21 cellular contexts compared by ENCODE assay signal in the genomic region with DNA sequence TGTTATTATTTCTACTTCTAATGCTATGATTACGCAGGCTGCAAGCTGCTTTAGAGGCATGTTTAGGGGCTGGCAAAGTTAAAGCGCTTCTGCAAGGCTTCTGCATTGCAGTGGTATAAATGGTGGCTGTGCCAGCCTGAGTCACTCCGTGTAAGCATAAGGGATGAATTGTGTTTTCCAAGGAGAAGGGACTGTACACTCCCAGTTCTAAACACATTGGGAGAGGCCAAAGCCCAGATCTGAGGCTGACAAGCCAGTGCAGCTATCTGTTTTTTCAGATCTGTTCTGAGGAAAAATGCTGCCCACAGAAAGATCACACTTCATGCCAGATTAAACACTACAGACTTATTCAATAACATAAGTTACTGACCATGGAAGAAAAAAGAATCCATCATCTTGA.
A peak's percentile ranks its signal among the peaks of the same experiment; 100 is the strongest.
DNase-seq lines count a peak whose midpoint lies in the region; FAIRE-seq and TF ChIP-seq lines count a peak whose summit lies in the region.
"Had no signal": no experiment of that assay in that cellular context is flagged by ENCODE, and none has a peak within 500 bp of the region (broad histone marks: within the 10 kb centered on the region; RNA-seq: fewer than 3 reads in every experiment).

No MANE protein-coding gene starts in this region.

- no peak overlapping the region for H3K27ac ChIP-seq in astrocyte (ENCODE audit: low read depth, low read length)
- peak overlapping the region; percentile 17 to 60 (median 51) for H3K27ac ChIP-seq in sigmoid colon
- H3K27ac ChIP-seq in hepatocyte, result no peak overlapping the region

- intact Hi-C loops in sigmoid colon (cut with DNase I), result loop anchor here (10.0 kb wide), 1 partner anchor 107 kb away; no protein-coding TSS in a partner anchor

- H3K27me3 ChIP-seq in astrocyte (ENCODE audit: insufficient read depth, low read length) (no peaks in the 10 kb centered on the region), sigmoid colon (no peaks in the 10 kb centered on the region), hepatocyte (no peaks in the 10 kb centered on the region), BE2C (no peaks in the 10 kb centered on the region)

- no peaks in the 10 kb centered on the region for H3K9me3 Mint-ChIP-seq in astrocyte (ENCODE audit: unreplicated experiment)
- H3K9me3 Mint-ChIP-seq: dendritic cell treated with granulocyte-macrophage colony-stimulating factor and Interleukin-4, amounts not matched to agents 40 ng/mL and 50 ng/mL, for 4 days; H9 had no signal

- no peak for FAIRE-seq in astrocyte (lab: Jason Lieb, UNC)
- FAIRE-seq: GM12892 had no signal

- no peak overlapping the region for H3K4me2 ChIP-seq in astrocyte (ENCODE audit: low read length)
- no peak overlapping the region for H3K4me2 ChIP-seq in hepatocyte

- peaks cover 41% of the 10 kb centered on the region for H3K4me1 Mint-ChIP-seq in astrocyte (ENCODE audit: low read depth, unreplicated experiment)

- peaks cover 45% of the 10 kb centered on the region for H3K36me3 Mint-ChIP-seq in astrocyte (ENCODE audit: low read depth, unreplicated experiment)

- no peaks in the 10 kb centered on the region for H3K27me3 Mint-ChIP-seq in astrocyte (ENCODE audit: low read depth, unreplicated experiment)
- H3K27me3 Mint-ChIP-seq: dendritic cell treated with granulocyte-macrophage colony-stimulating factor and Interleukin-4, amounts not matched to agents 40 ng/mL and 50 ng/mL, for 4 days had no signal

- H3K4me3 ChIP-seq in astrocyte (ENCODE audit: insufficient read depth, low read depth, low read length) (no peak overlapping the region), sigmoid colon (no peak overlapping the region), hepatocyte (no peak overlapping the region), BE2C (ENCODE audit: low read depth, low read length) (no peak overlapping the region)

- H3K4me1 ChIP-seq in astrocyte (ENCODE audit: insufficient read depth, low read length) (peaks cover 24% of the 10 kb centered on the region), sigmoid colon (peaks cover 0 to 70% (median 53%) of the 10 kb centered on the region in 4 donors), hepatocyte (ENCODE audit: insufficient read depth) (no peaks in the 10 kb centered on the region), BE2C (peaks cover 6% of the 10 kb centered on the region)
- H3K4me1 ChIP-seq: Caco-2 had no signal

- no peaks in the 10 kb centered on the region for H3K9me3 ChIP-seq in astrocyte (ENCODE audit: insufficient read depth, low read depth, low read length)
- no peaks in the 10 kb centered on the region for H3K9me3 ChIP-seq in sigmoid colon
- no peaks in the 10 kb centered on the region for H3K9me3 ChIP-seq in hepatocyte (ENCODE audit: low read depth)
- H3K9me3 ChIP-seq in BE2C, result no peaks in the 10 kb centered on the region

- H3K27ac Mint-ChIP-seq in astrocyte (ENCODE audit: unreplicated experiment), result no peak overlapping the region
- H3K27ac Mint-ChIP-seq: dendritic cell treated with granulocyte-macrophage colony-stimulating factor and Interleukin-4, amounts not matched to agents 40 ng/mL and 50 ng/mL, for 4 days; H9 had no signal

- H2AFZ ChIP-seq in astrocyte (ENCODE audit: low read depth, low read length), result no peak overlapping the region
- H2AFZ ChIP-seq in hepatocyte, result no peak overlapping the region

- H3K36me3 ChIP-seq in astrocyte (ENCODE audit: insufficient read depth, low read length), result peaks cover 6% of the 10 kb centered on the region
- peaks cover 0 to 56% (median 10%) of the 10 kb centered on the region in 4 donors for H3K36me3 ChIP-seq in sigmoid colon
- H3K36me3 ChIP-seq in hepatocyte (replicated peaks; ENCODE audit: insufficient read depth, low read depth), result no peaks in the 10 kb centered on the region
- H3K36me3 ChIP-seq in BE2C, result no peaks in the 10 kb centered on the region

- H3K79me2 ChIP-seq in astrocyte (ENCODE audit: insufficient read depth, low read length) (peaks cover 63% of the 10 kb centered on the region), hepatocyte (peaks cover 10% of the 10 kb centered on the region)

- H4K20me1 ChIP-seq in astrocyte (ENCODE audit: insufficient read depth, low read length) (peaks cover 52% of the 10 kb centered on the region), hepatocyte (ENCODE audit: insufficient read depth, poor library complexity, severe bottlenecking) (no peaks in the 10 kb centered on the region)

- no peak for TF ChIP-seq POLR2A in sigmoid colon (IDR thresholded peaks at IDR 0.05)

- DNase-seq in HT1080 (ENCODE audit: low read depth), result peak; percentile 19
- peak; percentile 44 for DNase-seq in astrocyte (ENCODE audit: low read depth)
- DNase-seq in foreskin melanocyte, result peak; percentile 61
- DNase-seq in sigmoid colon, result no peak
- no peak for DNase-seq in HCEC 1CT
- DNase-seq in DMS153 treated with DMSO at 0.1 percent for 48 hours (lab: John Stamatoyannopoulos, UW; ENCODE audit: unreplicated experiment), result no peak
- DNase-seq in hepatocyte (ENCODE audit: low spot score), result no peak
- DNase-seq in BE2C, result no peak
- DNase-seq: activated CD4-positive, CD25-positive, alpha-beta regulatory T cell treated with anti-CD3 and anti-CD28 coated beads, Interleukin-2, amount 50 U/mL, for 72 hours; activated effector memory CD4-positive, alpha-beta T cell treated with anti-CD3 and anti-CD28 coated beads, Interleukin-2, amount 50 U/mL, for 16 hours; aorta; Caco-2; erythroblast; GF-D8; H9; NCI-H1694 treated with DMSO at 0.1 percent for 48 hours; NCI-H446 treated with DMSO at 0.1 percent for 48 hours; SIG-M5; stimulated activated naive CD8-positive, alpha-beta T cell treated with anti-CD3 and anti-CD28 coated beads, Interleukin-15, Interleukin-2, amounts not matched to agents 100 U/mL and 50 U/mL, for 24 hours had no signal

- no peaks in the 10 kb centered on the region for H3K9me2 ChIP-seq in hepatocyte (replicated peaks; ENCODE audit: insufficient read depth)

- 76% methylated on average over 3 of the region's 3 CpGs for WGBS in sigmoid colon, 2 donors
- WGBS in hepatocyte (ENCODE audit: low lambda C conversion rate, missing lambda C conversion rate), result 68% methylated on average over 3 of the region's 3 CpGs

- no peak overlapping the region for H3K4me3 Mint-ChIP-seq in astrocyte (ENCODE audit: unreplicated experiment)
- H3K4me3 Mint-ChIP-seq: dendritic cell treated with granulocyte-macrophage colony-stimulating factor and Interleukin-4, amounts not matched to agents 40 ng/mL and 50 ng/mL, for 4 days; H9 had no signal

- TF ChIP-seq EP300 in sigmoid colon (IDR thresholded peaks at IDR 0.05), result no peak

- no peak overlapping the region for H3K9ac ChIP-seq in astrocyte (ENCODE audit: low read length)

- TF ChIP-seq CTCF in astrocyte (IDR thresholded peaks at IDR 0.05; ENCODE audit: insufficient read depth, low read depth, low read length) (no peak), sigmoid colon (IDR thresholded peaks at IDR 0.05) (no peak), hepatocyte (IDR thresholded peaks at IDR 0.05; ENCODE audit: poor library complexity) (no peak), BE2C (IDR thresholded peaks at IDR 0.05; ENCODE audit: low read depth, low read length) (no peak)

Comparison
In these comparisons a context has a peak if more than half of its experiments do, and no peak if none do; other contexts are left out.
1. DNase-seq: peak in HT1080 (single experiment), astrocyte (single experiment) and foreskin melanocyte (single experiment); none in sigmoid colon (single experiment), HCEC 1CT (single experiment), DMS153 treated with DMSO at 0.1 percent for 48 hours (single experiment), hepatocyte (single experiment) and BE2C (single experiment).
2. H3K27ac ChIP-seq: peak in sigmoid colon (4 of 4); none in astrocyte (single experiment) and hepatocyte (single experiment).